ENCODE assay signal across 9 cellular contexts in the genomic region with DNA sequence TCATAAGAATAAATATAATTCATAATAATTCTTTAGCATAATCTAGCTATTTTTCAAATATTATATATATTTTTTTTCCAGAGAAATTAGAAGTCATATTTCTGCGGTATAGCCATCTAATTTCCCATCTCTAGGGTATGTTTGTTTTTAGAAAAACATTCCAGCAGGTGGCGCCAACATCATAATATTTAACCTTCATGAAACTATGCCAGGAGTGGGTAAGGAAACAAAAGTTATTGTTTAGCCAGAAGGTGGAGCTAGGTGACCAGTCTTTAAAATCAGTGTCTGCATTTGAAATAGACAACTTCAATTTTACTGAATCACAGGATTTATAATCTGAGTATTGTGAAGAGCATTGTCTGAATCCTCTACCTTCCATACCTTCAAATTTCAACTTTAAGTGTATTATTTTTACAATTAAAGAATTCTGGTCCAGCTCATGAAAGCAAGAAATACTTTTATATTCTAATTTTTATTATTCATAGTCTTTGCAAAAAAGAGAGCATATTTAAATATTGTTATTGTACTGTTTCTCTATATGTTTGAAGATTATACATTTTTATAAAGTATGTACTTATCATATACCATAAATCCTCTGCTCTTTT.
DNase-seq lines count a peak whose midpoint lies in the region; ATAC-seq lines count a peak whose summit lies in the region.
"Had no signal": no experiment of that assay in that cellular context is flagged by ENCODE, and none has a peak within 500 bp of the region (broad histone marks: within the 10 kb centered on the region; RNA-seq: fewer than 3 reads in every experiment).

No MANE protein-coding gene starts in this region.

- no peaks in the 10 kb centered on the region for H3K4me1 Mint-ChIP-seq in activated naive CD4-positive, alpha-beta T cell treated with anti-CD3 and anti-CD28 coated beads, Interleukin-2, amount 10 ng/mL, durations not matched to agents 7 days and 5 days

- H3K27me3 Mint-ChIP-seq in activated naive CD4-positive, alpha-beta T cell treated with anti-CD3 and anti-CD28 coated beads, Interleukin-2, amount 10 ng/mL, durations not matched to agents 7 days and 5 days = no peaks in the 10 kb centered on the region

- no peaks in the 10 kb centered on the region for H3K36me3 ChIP-seq in SK-N-MC (ENCODE audit: insufficient read depth, low read length)
- H3K36me3 ChIP-seq: BLaER1 treated with 17β-estradiol and CSF1 and Interleukin-3, amounts not matched to agents 10 nM and 100 nM had no signal

- DNase-seq in activated gamma-delta T cell treated with Interleukin-2 at 50 U/mL for 16 hours (peak; percentile 56), activated gamma-delta T cell (lab: John Stamatoyannopoulos, UW) (no peak), NCI-H1092 treated with DMSO at 0.1 percent for 48 hours (lab: John Stamatoyannopoulos, UW) (peak; percentile 87), SK-N-MC (ENCODE audit: low read depth, low spot score) (peak; percentile 52), head of caudate nucleus (peak in 36 of 42 donors; percentile 8 to 87 (median 58)), retina (peak; percentile 53)
- peak; percentile 71 for DNase-seq in activated naive CD4-positive, alpha-beta T cell treated with anti-CD3 and anti-CD28 coated beads, Interleukin-2, amount 10 ng/mL, durations not matched to agents 7 days and 5 days

- intact Hi-C loops in head of caudate nucleus (cut with DNase I) = no loop called here

- no peak overlapping the region for H3K27ac Mint-ChIP-seq in activated naive CD4-positive, alpha-beta T cell treated with anti-CD3 and anti-CD28 coated beads, Interleukin-2, amount 10 ng/mL, durations not matched to agents 7 days and 5 days

- H3K27ac ChIP-seq in SK-N-MC = no peak overlapping the region
- H3K27ac ChIP-seq: BLaER1 treated with 17β-estradiol and CSF1 and Interleukin-3, amounts not matched to agents 10 nM and 100 nM had no signal

- H3K9me3 Mint-ChIP-seq in activated naive CD4-positive, alpha-beta T cell treated with anti-CD3 and anti-CD28 coated beads, Interleukin-2, amount 10 ng/mL, durations not matched to agents 7 days and 5 days = no peaks in the 10 kb centered on the region

- no peaks in the 10 kb centered on the region for H3K36me3 Mint-ChIP-seq in activated naive CD4-positive, alpha-beta T cell treated with anti-CD3 and anti-CD28 coated beads, Interleukin-2, amount 10 ng/mL, durations not matched to agents 7 days and 5 days

- peak; percentile 99 for ATAC-seq in HG02763 (IDR thresholded peaks at IDR 0.05; ENCODE audit: unreplicated experiment)

- no peak overlapping the region for H3K4me3 ChIP-seq in SK-N-MC
- H3K4me3 ChIP-seq: BLaER1 treated with 17β-estradiol and CSF1 and Interleukin-3, amounts not matched to agents 10 nM and 100 nM had no signal

- no peaks in the 10 kb centered on the region for H3K9me3 ChIP-seq in SK-N-MC (ENCODE audit: low read depth, low read length)
- H3K9me3 ChIP-seq: BLaER1 treated with 17β-estradiol and CSF1 and Interleukin-3, amounts not matched to agents 10 nM and 100 nM had no signal

- CTCF ChIA-PET in activated naive CD4-positive, alpha-beta T cell treated with anti-CD3 and anti-CD28 coated beads, Interleukin-2, amount 10 ng/mL, durations not matched to agents 7 days and 5 days (lab: Charles Lee) = interaction anchor here (0.6 to 3.4 kb wide), 8 partner anchors 15 to 238 kb away, joined by 3 to 9 read pairs (median 3); a partner anchor contains a TSS

- H3K9ac ChIP-seq in SK-N-MC (ENCODE audit: insufficient read length) = no peak overlapping the region

- no peak overlapping the region for H3K4me3 Mint-ChIP-seq in activated naive CD4-positive, alpha-beta T cell treated with anti-CD3 and anti-CD28 coated beads, Interleukin-2, amount 10 ng/mL, durations not matched to agents 7 days and 5 days
